ENCODE assay signal across 8 cellular contexts in genomic region chr12:62435337-62436163, GRCh38. TPM values are rescaled to one million over a fixed set of nuclear protein-coding genes. Genes with fewer than 3 reads are reported as not detected.
DNase-seq lines count a peak whose midpoint lies in the region; ATAC-seq and TF ChIP-seq lines count a peak whose summit lies in the region.

No MANE protein-coding gene starts in this region.

- CTCF ChIA-PET in T-cell (lab: Charles Lee) (interaction anchor here (0.7 to 5.2 kb wide), 12 partner anchors 22 to 377 kb away, joined by 3 to 62 read pairs (median 5); partner anchors contain the start of gene MON2 (in 2 of the 2)), mammary epithelial cell (lab: Charles Lee; ENCODE audit: low non-redundant PET) (interaction anchor here (0.6 to 0.7 kb wide), 4 partner anchors 30 to 227 kb away, joined by 3 to 4 read pairs (median 3); no protein-coding TSS in a partner anchor)

- TF ChIP-seq POLR2A in sigmoid colon (IDR thresholded peaks at IDR 0.05) = no peak

- no peak overlapping the region for H3K27ac ChIP-seq in DOHH2 (ENCODE audit: low read depth, low read length)
- no peak overlapping the region for H3K27ac ChIP-seq in mammary epithelial cell (ENCODE audit: insufficient read depth, low read depth, low read length)
- H3K27ac ChIP-seq in sigmoid colon = no peak overlapping the region

- no peaks in the 10 kb centered on the region for H3K9me3 Mint-ChIP-seq in T-cell

- no peaks in the 10 kb centered on the region for H3F3A ChIP-seq in DOHH2 (ENCODE audit: control insufficient read depth, insufficient read depth)

- H3K27me3 Mint-ChIP-seq in T-cell = peaks cover 8 to 31% of the 10 kb centered on the region in 2 donors

- H3K27me3 ChIP-seq in DOHH2 (ENCODE audit: control insufficient read depth, low read length) (peaks cover 24% of the 10 kb centered on the region), mammary epithelial cell (ENCODE audit: insufficient read depth, low read length) (no peaks in the 10 kb centered on the region), sigmoid colon (peaks cover 5 to 22% (median 11%) of the 10 kb centered on the region in 3 donors)

- no peak overlapping the region for H3K27ac Mint-ChIP-seq in T-cell

- POLR2A ChIA-PET in T-cell (lab: Charles Lee) = interaction anchor here (0.5 to 0.8 kb wide), 2 partner anchors 358 to 1944 kb away, joined by 3 read pairs; no protein-coding TSS in a partner anchor

- H3K36me3 ChIP-seq in DOHH2 (ENCODE audit: control insufficient read depth, low read length) (no peaks in the 10 kb centered on the region), mammary epithelial cell (ENCODE audit: insufficient read depth, low read length) (no peaks in the 10 kb centered on the region), sigmoid colon (no peaks in the 10 kb centered on the region)

- 9% methylated on average over 19 of the region's 28 CpGs for WGBS in mammary epithelial cell (ENCODE audit: low coverage, missing lambda C conversion rate)
- WGBS in sigmoid colon, 2 donors = 3% methylated on average over 28 of the region's 28 CpGs

- H3K4me2 ChIP-seq in DOHH2 (ENCODE audit: low read length) (peak overlapping the region; percentile 72), mammary epithelial cell (ENCODE audit: insufficient read depth, low read depth, low read length) (peak overlapping the region; percentile 92)

- H3K4me1 ChIP-seq in DOHH2 (ENCODE audit: control insufficient read depth, low read length) (peaks cover 17% of the 10 kb centered on the region), mammary epithelial cell (ENCODE audit: insufficient read depth, low read length) (peaks cover 12% of the 10 kb centered on the region), sigmoid colon (peaks cover 0 to 15% (median 7%) of the 10 kb centered on the region in 4 donors)

- TF ChIP-seq CTCF in DOHH2 (IDR thresholded peaks at IDR 0.05; ENCODE audit: low read depth, low read length, poor library complexity, severe bottlenecking) (peak; percentile 60), mammary epithelial cell (conservative IDR thresholded peaks at IDR 0.05 in 1 of 2, IDR thresholded peaks at IDR 0.05 in 1 of 2; ENCODE audit: extremely low read depth in 1 of 2, insufficient read depth in 1 of 2, low read depth in 1 of 2, low read length in 2 of 2) (peak; percentile 43 to 51), sigmoid colon (IDR thresholded peaks at IDR 0.05) (peak in 2 of 4 experiments; percentile 17 to 25)

- intact Hi-C loops in mammary epithelial cell (cut with micrococcal nuclease) = no loop called here
- intact Hi-C loops in sigmoid colon (cut with DNase I) = loop anchor here (5.0 kb wide), 1 partner anchor 362 kb away; no protein-coding TSS in a partner anchor

- dilution Hi-C loops in mammary epithelial cell (cut with HindIII; ENCODE audit: low sequenced_read_pairs) = no loop called here

- H3K4me1 Mint-ChIP-seq in T-cell = peaks cover 20 to 23% (median 20%) of the 10 kb centered on the region in 3 donors

- no peaks in the 10 kb centered on the region for H3K9me2 ChIP-seq in DOHH2 (replicated peaks; ENCODE audit: control insufficient read depth, low read length)

- ATAC-seq in GM21526 (IDR thresholded peaks at IDR 0.05; ENCODE audit: low FRiP score, unreplicated experiment) = peak; percentile 73
- peak; percentile 72 to 81 (median 80) for ATAC-seq in T-cell (replicated peaks in 1 of 4)

- H3K4me3 ChIP-seq in DOHH2 (ENCODE audit: low read length) (peak overlapping the region; percentile 67), mammary epithelial cell (replicated peaks in 1 of 3; ENCODE audit: insufficient read depth in 1 of 3, low read depth in 2 of 3, low read length in 3 of 3) (peak overlapping the region; percentile 46 to 52 (median 46)), sigmoid colon (peak overlapping the region; percentile 19 to 50 (median 42))

- H3K79me2 ChIP-seq in DOHH2 (ENCODE audit: control insufficient read depth, low read length) (no peaks in the 10 kb centered on the region), mammary epithelial cell (ENCODE audit: insufficient read depth, low read length) (no peaks in the 10 kb centered on the region)

- H3K36me3 Mint-ChIP-seq in T-cell = no peaks in the 10 kb centered on the region

- no peak for TF ChIP-seq EP300 in sigmoid colon (IDR thresholded peaks at IDR 0.05)

- H4K20me1 ChIP-seq in DOHH2 (ENCODE audit: control insufficient read depth, insufficient read depth, low read depth, low read length) (no peaks in the 10 kb centered on the region), mammary epithelial cell (ENCODE audit: insufficient read depth, low read length) (no peaks in the 10 kb centered on the region)

- H2AFZ ChIP-seq in mammary epithelial cell (ENCODE audit: low read depth, low read length) = peak overlapping the region; percentile 94

- BruUV-seq in mammary epithelial cell (replicated peaks; lab: Mats Ljungman, UMichigan) = no TSS peak

- no peaks in the 10 kb centered on the region for H3K9me3 ChIP-seq in DOHH2 (ENCODE audit: control insufficient read depth, insufficient read depth, low read length)
- H3K9me3 ChIP-seq in mammary epithelial cell (replicated peaks; ENCODE audit: insufficient read depth, low read length) = no peaks in the 10 kb centered on the region
- H3K9me3 ChIP-seq in sigmoid colon = no peaks in the 10 kb centered on the region

- H3K9ac ChIP-seq in mammary epithelial cell (ENCODE audit: insufficient read depth, low read length) = no peak overlapping the region

- in situ Hi-C loops in mammary epithelial cell (cut with MboI; ENCODE audit: low sequenced_read_pairs in 2 of 2) = loop anchor here (5.0 to 25.0 kb wide), 3 partner anchors 367 to 627 kb away; no protein-coding TSS in a partner anchor

- peak; percentile 60 for DNase-seq in HuH-7 (ENCODE audit: low spot score)
- DNase-seq in T-cell = peak in 32 of 34 experiments; percentile 4 to 43 (median 16)
- DNase-seq in mammary epithelial cell = peak; percentile 40
- DNase-seq in iPS-NIHi11 (ENCODE audit: low spot score) = peak; percentile 66
- DNase-seq in sigmoid colon = peak; percentile 65
- no peak for DNase-seq in NK-92 treated with Interleukin-12 subunit alpha and Interleukin-12 subunit beta, amount 100 ng/mL, for 24 hours (lab: John Stamatoyannopoulos, UW)

- peak overlapping the region; percentile 74 to 91 (median 76) for H3K4me3 Mint-ChIP-seq in T-cell

RNA-seq across cellular contexts. Expression of gene MON2, which starts 31.1 kb away (rescaled TPM):
- total RNA-seq in T-cell (10 to 100 TPM; 61.2 to 73.2 (median 66.5) TPM), mammary epithelial cell (10 to 100 TPM; 39.5 to 45.1 TPM), sigmoid colon (10 to 100 TPM; 57.1 to 92.0 (median 68.2) TPM)
- polyA plus RNA-seq in mammary epithelial cell (2.7 TPM), sigmoid colon (10 to 100 TPM in 1 of 3 donors, 1 to 10 TPM in 2; 4.6 to 13.8 (median 4.8) TPM)
- polyA minus RNA-seq in mammary epithelial cell = 23.6 TPM
